1 cellular context compared by ENCODE assay signal in genomic region chr6:27688014-27688586, GRCh38.
TF ChIP-seq lines count a peak whose summit lies in the region.

No MANE protein-coding gene starts in this region.

TF ChIP-seq in HepG2, 621 proteins besides CTCF, POLR2A, EP300 and RAD21 (continued from another document and continues in another):
- peak; percentile 54 for TF ChIP-seq PAXIP1 (CRISPR knock-in tag; conservative IDR thresholded peaks at IDR 0.05)
- TF ChIP-seq ZNF121 (CRISPR knock-in tag; IDR thresholded peaks at IDR 0.05) = peak; percentile 69; the same call in 1 of the 2 replicates
- TF ChIP-seq ATF7-NPFF (CRISPR knock-in tag; IDR thresholded peaks at IDR 0.05; ENCODE audit: low read depth) = no peak
- peak; percentile 38; the same call in 1 of the 2 replicates for TF ChIP-seq ZBTB38 (CRISPR knock-in tag; IDR thresholded peaks at IDR 0.05)
- peak; percentile 82 for TF ChIP-seq ZFP91 (CRISPR knock-in tag; IDR thresholded peaks at IDR 0.05; ENCODE audit: borderline replicate concordance)
- no peak for TF ChIP-seq ELK4 (CRISPR knock-in tag; IDR thresholded peaks at IDR 0.05; ENCODE audit: borderline replicate concordance)
- peak; percentile 82 for TF ChIP-seq ZMYM3 (CRISPR knock-in tag; IDR thresholded peaks at IDR 0.05)
- no peak for TF ChIP-seq ZNF576 (CRISPR knock-in tag; IDR thresholded peaks at IDR 0.05)
- TF ChIP-seq HOXA7 (CRISPR knock-in tag; IDR thresholded peaks at IDR 0.05) = no peak
- no peak for TF ChIP-seq ZNF235 (CRISPR knock-in tag; IDR thresholded peaks at IDR 0.05; ENCODE audit: borderline replicate concordance)
- no peak for TF ChIP-seq ZNF138 (CRISPR knock-in tag; IDR thresholded peaks at IDR 0.05; ENCODE audit: low read depth)
- peak; percentile 50; the same call in 1 of the 2 replicates for TF ChIP-seq PRDM15 (CRISPR knock-in tag; IDR thresholded peaks at IDR 0.05)
- 0 out of 2 replicates have a peak, but pooled peaks have one; percentile 47 for TF ChIP-seq NR2F6 (IDR thresholded peaks at IDR 0.05)
- peak; percentile 60 for TF ChIP-seq NR2F6 (CRISPR knock-in tag; IDR thresholded peaks at IDR 0.05)
- TF ChIP-seq REXO4 (CRISPR knock-in tag; IDR thresholded peaks at IDR 0.05; ENCODE audit: borderline replicate concordance) = no peak
- peak; percentile 90 for TF ChIP-seq ZMAT3 (CRISPR knock-in tag; conservative IDR thresholded peaks at IDR 0.05)
- peak; percentile 56; the same call in 1 of the 2 replicates for TF ChIP-seq YEATS4 (CRISPR knock-in tag; IDR thresholded peaks at IDR 0.05; ENCODE audit: borderline replicate concordance)
- TF ChIP-seq ZNF788 (CRISPR knock-in tag; IDR thresholded peaks at IDR 0.05; ENCODE audit: borderline replicate concordance) = peak; percentile 88; the same call in 1 of the 2 replicates
- peak; percentile 73; the same call in 1 of the 2 replicates for TF ChIP-seq SIX1 (CRISPR knock-in tag; IDR thresholded peaks at IDR 0.05; ENCODE audit: borderline replicate concordance)
- no peak; a peak in 1 of 4 replicates for TF ChIP-seq REST (IDR thresholded peaks at IDR 0.05; ENCODE audit: borderline replicate concordance in 1 of 2, low read depth in 1 of 2, low read length in 2 of 2)
- peak; percentile 48; the same call in 1 of the 3 replicates for TF ChIP-seq MXI1 (IDR thresholded peaks at IDR 0.05; ENCODE audit: borderline replicate concordance, low read depth, low read length)
- no peak for TF ChIP-seq ZBTB40 (IDR thresholded peaks at IDR 0.05)
- no peak; the same call in 1 of the 2 replicates for TF ChIP-seq ZBTB40 (CRISPR knock-in tag; IDR thresholded peaks at IDR 0.05)
- TF ChIP-seq ZNF232 (CRISPR knock-in tag; IDR thresholded peaks at IDR 0.05; ENCODE audit: borderline replicate concordance) = no peak
- TF ChIP-seq ZNF547 (CRISPR knock-in tag; IDR thresholded peaks at IDR 0.05) = 0 out of 2 replicates have a peak, but pooled peaks have one; percentile 48
- TF ChIP-seq NPAS2 (CRISPR knock-in tag; IDR thresholded peaks at IDR 0.05; ENCODE audit: borderline replicate concordance) = no peak
- TF ChIP-seq ZNF431 (CRISPR knock-in tag; IDR thresholded peaks at IDR 0.05; ENCODE audit: borderline replicate concordance, low read depth) = no peak
- peak; percentile 89 for TF ChIP-seq ZNF614 (CRISPR knock-in tag; IDR thresholded peaks at IDR 0.05; ENCODE audit: borderline replicate concordance)
- TF ChIP-seq NFE2 (CRISPR knock-in tag; IDR thresholded peaks at IDR 0.05) = no peak
- TF ChIP-seq ARID2 (CRISPR knock-in tag; IDR thresholded peaks at IDR 0.05; ENCODE audit: borderline replicate concordance) = no peak
- TF ChIP-seq ETV6 (CRISPR knock-in tag; conservative IDR thresholded peaks at IDR 0.05) = peak; percentile 59; the same call in 1 of the 2 replicates
